16 cellular contexts compared by ENCODE assay signal in the genomic region with DNA sequence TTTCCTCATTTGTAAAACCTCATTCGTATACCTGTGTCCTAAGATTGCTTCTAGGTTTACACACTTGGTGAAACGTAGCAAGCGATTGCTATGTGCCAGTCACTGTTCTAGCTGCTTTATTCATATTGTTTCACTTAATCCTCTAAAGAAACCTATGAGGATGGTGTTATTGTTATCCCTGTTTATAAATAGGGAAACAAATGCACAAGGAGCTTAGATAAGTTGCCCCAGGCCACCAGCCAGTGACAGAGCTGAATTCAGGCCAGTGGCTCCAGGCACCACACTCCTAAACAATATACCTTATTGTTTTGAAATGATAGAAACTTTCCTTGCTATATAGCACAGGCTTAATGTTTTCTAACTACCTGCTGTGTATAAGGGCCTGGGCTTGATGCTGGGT. TPM values are rescaled to one million over a fixed set of nuclear protein-coding genes. Genes with fewer than 3 reads are reported as not detected.
A peak's percentile ranks its signal among the peaks of the same experiment; 100 is the strongest.
DNase-seq lines count a peak whose midpoint lies in the region; ATAC-seq and TF ChIP-seq lines count a peak whose summit lies in the region.
"Had no signal": no experiment of that assay in that cellular context is flagged by ENCODE, and none has a peak within 500 bp of the region (broad histone marks: within the 10 kb centered on the region; RNA-seq: fewer than 3 reads in every experiment).

No MANE protein-coding gene starts in this region.

- no peak for TF ChIP-seq EP300 in esophagus muscularis mucosa (IDR thresholded peaks at IDR 0.05)

- H3K36me3 ChIP-seq in HAP-1 (replicated peaks) (no peaks in the 10 kb centered on the region), esophagus muscularis mucosa (peaks cover 0 to 7% (median 0%) of the 10 kb centered on the region in 4 donors), gastrocnemius medialis (no peaks in the 10 kb centered on the region)

- no peaks in the 10 kb centered on the region for H3K27me3 Mint-ChIP-seq in memory B cell
- H3K27me3 Mint-ChIP-seq in activated T-cell treated with anti-CD3 and anti-CD28 coated beads, Interleukin-2, amount 50 U/mL, for 4 hours (ENCODE audit: low read depth), result no peaks in the 10 kb centered on the region

- H3K4me1 ChIP-seq in HAP-1 (peaks cover 9% of the 10 kb centered on the region), esophagus muscularis mucosa (peaks cover 38 to 93% (median 84%) of the 10 kb centered on the region in 4 donors), gastrocnemius medialis (peaks cover 34 to 38% of the 10 kb centered on the region in 2 donors)

- H3K4me1 Mint-ChIP-seq in memory B cell, result peaks cover 37% of the 10 kb centered on the region
- peaks cover 20% of the 10 kb centered on the region for H3K4me1 Mint-ChIP-seq in activated T-cell treated with anti-CD3 and anti-CD28 coated beads, Interleukin-2, amount 50 U/mL, for 4 hours (ENCODE audit: low read depth)

- no peak for TF ChIP-seq CTCF in esophagus muscularis mucosa (IDR thresholded peaks at IDR 0.05)
- TF ChIP-seq CTCF in gastrocnemius medialis (IDR thresholded peaks at IDR 0.05 in 4 of 5, conservative IDR thresholded peaks at IDR 0.05 in 1 of 5), result no peak

- H3K27me3 ChIP-seq in HAP-1 (ENCODE audit: low read depth) (no peaks in the 10 kb centered on the region), esophagus muscularis mucosa (no peaks in the 10 kb centered on the region), gastrocnemius medialis (no peaks in the 10 kb centered on the region)

- peaks cover 14% of the 10 kb centered on the region for H3K36me3 Mint-ChIP-seq in memory B cell
- peaks cover 10% of the 10 kb centered on the region for H3K36me3 Mint-ChIP-seq in activated T-cell treated with anti-CD3 and anti-CD28 coated beads, Interleukin-2, amount 50 U/mL, for 4 hours (ENCODE audit: insufficient read depth)

- ATAC-seq in memory B cell (ENCODE audit: low read depth) (no peak), gastrocnemius medialis (no peak), HG02970 (IDR thresholded peaks at IDR 0.05; ENCODE audit: low FRiP score, unreplicated experiment) (no peak)
- ATAC-seq in activated T-cell treated with anti-CD3 and anti-CD28 coated beads, Interleukin-2, amount 50 U/mL, for 4 hours, result no peak
- ATAC-seq: K562 had no signal

- TF ChIP-seq POLR2A in esophagus muscularis mucosa (IDR thresholded peaks at IDR 0.05; ENCODE audit: low read depth) (no peak), gastrocnemius medialis (IDR thresholded peaks at IDR 0.05) (no peak)

- intact Hi-C loops in esophagus muscularis mucosa (cut with DNase I), result no loop called here
- intact Hi-C loops in gastrocnemius medialis (cut with DNase I; ENCODE audit: low total_unique reads), result no loop called here

- in situ Hi-C loops in HAP-1 (cut with MboI; ENCODE audit: low sequenced_read_pairs) (no loop called here), gastrocnemius medialis (cut with MboI; ENCODE audit: low sequenced_read_pairs in 4 of 4) (no loop called here)

- WGBS in esophagus muscularis mucosa, result 87% methylated on average over 3 of the region's 3 CpGs

- H3K27ac ChIP-seq in esophagus muscularis mucosa (replicated peaks in 1 of 4), result peak overlapping the region; percentile 44 to 73 (median 63)
- peak overlapping the region; percentile 74 to 81 (median 78) for H3K27ac ChIP-seq in gastrocnemius medialis
- H3K27ac ChIP-seq: GM23248, HL-60 had no signal

- H3K9me3 ChIP-seq in HAP-1, result no peaks in the 10 kb centered on the region
- H3K9me3 ChIP-seq in esophagus muscularis mucosa, result no peaks in the 10 kb centered on the region
- no peaks in the 10 kb centered on the region for H3K9me3 ChIP-seq in gastrocnemius medialis

- H3K4me3 Mint-ChIP-seq in memory B cell, result no peak overlapping the region
- H3K4me3 Mint-ChIP-seq in activated T-cell treated with anti-CD3 and anti-CD28 coated beads, Interleukin-2, amount 50 U/mL, for 4 hours, result no peak overlapping the region

- H3K4me3 ChIP-seq in HAP-1 (no peak overlapping the region), esophagus muscularis mucosa (no peak overlapping the region), gastrocnemius medialis (no peak overlapping the region)
- H3K4me3 ChIP-seq: GM12878, GM23248, K562 had no signal

- peak overlapping the region; percentile 0 for H3K27ac Mint-ChIP-seq in memory B cell

- peak; percentile 61 to 64 for DNase-seq in HAP-1 (ENCODE audit: low spot score in 2 of 2)
- DNase-seq in esophagus muscularis mucosa (ENCODE audit: extremely low spot score), result no peak
- no peak for DNase-seq in memory B cell (ENCODE audit: low spot score in 2 of 2)
- no peak for DNase-seq in gastrocnemius medialis
- no peak for DNase-seq in D341Med (ENCODE audit: low spot score)
- no peak for DNase-seq in NCI-H128 (lab: John Stamatoyannopoulos, UW; ENCODE audit: unreplicated experiment)
- no peak for DNase-seq in activated T-cell treated with anti-CD3 and anti-CD28 coated beads, Interleukin-2, amount 50 U/mL, for 4 hours
- DNase-seq: NCI-H1092 treated with DMSO at 0.1 percent for 48 hours, NCI-H1694 treated with DMSO at 0.1 percent for 48 hours, NCI-H2171, NCI-H82 had no signal

- H3K9me3 Mint-ChIP-seq in memory B cell, result no peaks in the 10 kb centered on the region
- no peaks in the 10 kb centered on the region for H3K9me3 Mint-ChIP-seq in activated T-cell treated with anti-CD3 and anti-CD28 coated beads, Interleukin-2, amount 50 U/mL, for 4 hours

RNA-seq across cellular contexts. Expression of a gene that starts 44.0 kb away (rescaled TPM):
- 1,000 to 10,000 TPM; 1,872 to 3,079 (median 2,300) TPM for total RNA-seq in esophagus muscularis mucosa
- total RNA-seq in gastrocnemius medialis, result 10 to 100 TPM; 56.0 to 65.7 (median 58.1) TPM
- total RNA-seq in activated T-cell treated with anti-CD3 and anti-CD28 coated beads, Interleukin-2, amount 50 U/mL, for 4 hours, result 10 to 100 TPM; 15.5 to 19.2 (median 16.5) TPM

Comparison
In these comparisons a context has a peak if more than half of its experiments do, and no peak if none do; other contexts are left out.
1. DNase-seq: peak in HAP-1 (2 of 2); none in esophagus muscularis mucosa (single experiment), memory B cell (0 of 2), gastrocnemius medialis (0 of 2), D341Med (single experiment), NCI-H128 (single experiment) and activated T-cell treated with anti-CD3 and anti-CD28 coated beads, Interleukin-2, amount 50 U/mL, for 4 hours (single experiment).
2. RNA of a gene that starts 44.0 kb away (total RNA-seq): 1,872 to 3,079 TPM in esophagus muscularis mucosa; 56.0 to 65.7 TPM in gastrocnemius medialis and 15.5 to 19.2 TPM in activated T-cell treated with anti-CD3 and anti-CD28 coated beads, Interleukin-2, amount 50 U/mL, for 4 hours; every median in the first group is over 10 times any median in the second.